12 cellular contexts compared by ENCODE assay signal in genomic region chrX:3518870-3519269, GRCh38.
A peak's percentile ranks its signal among the peaks of the same experiment; 100 is the strongest.
DNase-seq lines count a peak whose midpoint lies in the region; ATAC-seq and TF ChIP-seq lines count a peak whose summit lies in the region.
"Had no signal": no experiment of that assay in that cellular context is flagged by ENCODE, and none has a peak within 500 bp of the region (broad histone marks: within the 10 kb centered on the region; RNA-seq: fewer than 3 reads in every experiment).

No MANE protein-coding gene starts in this region.

- H3K23ac ChIP-seq in H9 (ENCODE audit: insufficient read length, low read depth, low read length) = no peak overlapping the region

- H3K14ac ChIP-seq in H9 (ENCODE audit: insufficient read depth, low read length) = no peak overlapping the region

- H3K23me2 ChIP-seq in H9 (ENCODE audit: insufficient read length, low read depth, low read length, poor library complexity, severe bottlenecking) = no peaks in the 10 kb centered on the region

- H3K79me1 ChIP-seq in H9 (ENCODE audit: insufficient read depth, low read depth, low read length, poor library complexity, severe bottlenecking) = no peaks in the 10 kb centered on the region

- H2BK120ac ChIP-seq in H9 (ENCODE audit: low read depth, low read length, poor library complexity, severe bottlenecking) = no peak overlapping the region

- no peaks in the 10 kb centered on the region for H3K9me3 Mint-ChIP-seq in H9
- H3K9me3 Mint-ChIP-seq: activated naive CD8-positive, alpha-beta T cell treated with anti-CD3 and anti-CD28 coated beads, Interleukin-2, amount 10 ng/mL, durations not matched to agents 7 days and 5 days; WTC11 had no signal

- H3K9ac ChIP-seq in H9 (ENCODE audit: extremely low read depth, insufficient read length, low read length) = no peak overlapping the region
- H3K9ac ChIP-seq in smooth muscle cell (ENCODE audit: low read depth) = peak overlapping the region; percentile 93

- no peak overlapping the region for H2AK5ac ChIP-seq in H9 (ENCODE audit: insufficient read length, low read length)

- no peak overlapping the region for H3K4me2 ChIP-seq in H9 (ENCODE audit: insufficient read depth, insufficient read length, low read length)
- H3K4me2 ChIP-seq in smooth muscle cell = peak overlapping the region; percentile 78

- H3F3A ChIP-seq in smooth muscle cell (ENCODE audit: low read depth) = peaks cover 10% of the 10 kb centered on the region

- no peaks in the 10 kb centered on the region; a peak in 1 of 4 replicates for H3K4me1 Mint-ChIP-seq in H9
- H3K4me1 Mint-ChIP-seq: activated naive CD8-positive, alpha-beta T cell treated with anti-CD3 and anti-CD28 coated beads, Interleukin-2, amount 10 ng/mL, durations not matched to agents 7 days and 5 days; WTC11 had no signal

- H4K20me1 ChIP-seq in H9 (ENCODE audit: control insufficient read depth, insufficient read depth, insufficient read length) (no peaks in the 10 kb centered on the region), smooth muscle cell (ENCODE audit: low read depth) (no peaks in the 10 kb centered on the region)

- H3K27ac Mint-ChIP-seq in H9 = no peak overlapping the region
- H3K27ac Mint-ChIP-seq: activated naive CD8-positive, alpha-beta T cell treated with anti-CD3 and anti-CD28 coated beads, Interleukin-2, amount 10 ng/mL, durations not matched to agents 7 days and 5 days; WTC11 had no signal

- H3K4ac ChIP-seq in H9 (ENCODE audit: low read depth, low read length) = no peak overlapping the region

- H3K4me1 ChIP-seq in H9 (ENCODE audit: insufficient read depth, low read length) (no peaks in the 10 kb centered on the region), smooth muscle cell (ENCODE audit: low read depth) (peaks cover 5% of the 10 kb centered on the region)
- no peaks in the 10 kb centered on the region for H3K4me1 ChIP-seq in effector memory CD4-positive, alpha-beta T cell (ENCODE audit: control insufficient read depth, insufficient read depth, low read length, poor library complexity, severe bottlenecking)

- H2BK15ac ChIP-seq in H9 (ENCODE audit: low read depth, low read length) = no peak overlapping the region

- no peak for TF ChIP-seq CTCF in H9 (conservative IDR thresholded peaks at IDR 0.05)
- no peak for TF ChIP-seq CTCF in smooth muscle cell (IDR thresholded peaks at IDR 0.05; ENCODE audit: borderline replicate concordance, insufficient read depth, poor library complexity, severe bottlenecking)
- TF ChIP-seq CTCF in GM13976 (IDR thresholded peaks at IDR 0.05; ENCODE audit: borderline replicate concordance, control extremely low read depth, extremely low read depth, insufficient read depth, missing control alignments) = no peak

- in situ Hi-C loops in GM13976 (cut with MboI; ENCODE audit: low sequenced_read_pairs, unreplicated experiment) = no loop called here

- no peak overlapping the region for H3K4me3 ChIP-seq in smooth muscle cell
- H3K4me3 ChIP-seq in effector memory CD4-positive, alpha-beta T cell (ENCODE audit: insufficient read depth, low read depth, low read length, poor library complexity, severe bottlenecking) = no peak overlapping the region
- H3K4me3 ChIP-seq: ovary had no signal

- peaks cover 1% of the 10 kb centered on the region; the same call in 1 of the 2 replicates for H3K27me3 Mint-ChIP-seq in H9 (ENCODE audit: low read depth)
- H3K27me3 Mint-ChIP-seq: activated naive CD8-positive, alpha-beta T cell treated with anti-CD3 and anti-CD28 coated beads, Interleukin-2, amount 10 ng/mL, durations not matched to agents 7 days and 5 days had no signal

- H4K5ac ChIP-seq in H9 (ENCODE audit: insufficient read length, low read depth, low read length) = no peak overlapping the region

- H3K27ac ChIP-seq in H9 (ENCODE audit: insufficient read length, low read depth, low read length) (no peak overlapping the region), smooth muscle cell (ENCODE audit: low read depth) (peak overlapping the region; percentile 99)
- H3K27ac ChIP-seq in effector memory CD4-positive, alpha-beta T cell (ENCODE audit: insufficient read depth, low read length, poor library complexity, severe bottlenecking) = no peak overlapping the region
- H3K27ac ChIP-seq: ovary had no signal

- H2BK5ac ChIP-seq in H9 (ENCODE audit: insufficient read length, low read length) = no peak overlapping the region

- ATAC-seq in Right ventricle myocardium superior (ENCODE audit: poor library complexity) = peak; percentile 61
- ATAC-seq: WTC11 had no signal

- peak; percentile 30 for DNase-seq in H9
- DNase-seq in SW480 (ENCODE audit: low spot score) = peak; percentile 93
- peak; percentile 40 for DNase-seq in Right ventricle myocardium superior
- peak; percentile 10 for DNase-seq in smooth muscle cell (lab: John Stamatoyannopoulos, UW; ENCODE audit: unreplicated experiment)
- DNase-seq in stimulated activated CD4-positive, alpha-beta T cell treated with anti-CD3 and anti-CD28 coated beads, Interleukin-2, amount 100 ng/mL, for 48 hours = no peak
- DNase-seq in activated naive CD4-positive, alpha-beta T cell (lab: John Stamatoyannopoulos, UW) = no peak
- no peak for DNase-seq in effector memory CD4-positive, alpha-beta T cell
- DNase-seq in GM13976 (ENCODE audit: low spot score) = no peak
- DNase-seq: activated naive CD8-positive, alpha-beta T cell treated with anti-CD3 and anti-CD28 coated beads, Interleukin-2, amount 10 ng/mL, durations not matched to agents 7 days and 5 days; NCI-H2081 had no signal

- H3K36me3 Mint-ChIP-seq in H9 (ENCODE audit: insufficient read depth in 1 of 3, low read depth in 3 of 3) = no peaks in the 10 kb centered on the region
- H3K36me3 Mint-ChIP-seq: activated naive CD8-positive, alpha-beta T cell treated with anti-CD3 and anti-CD28 coated beads, Interleukin-2, amount 10 ng/mL, durations not matched to agents 7 days and 5 days; WTC11 had no signal

- no peak overlapping the region for H2BK12ac ChIP-seq in H9 (ENCODE audit: insufficient read length, low read depth, low read length)

- H3K27me3 ChIP-seq in H9 (ENCODE audit: insufficient read depth, low read length) (no peaks in the 10 kb centered on the region), smooth muscle cell (ENCODE audit: low read depth) (no peaks in the 10 kb centered on the region)
- no peaks in the 10 kb centered on the region for H3K27me3 ChIP-seq in effector memory CD4-positive, alpha-beta T cell (replicated peaks; ENCODE audit: control insufficient read depth, insufficient read depth, low read length, poor library complexity, severe bottlenecking)
- H3K27me3 ChIP-seq: ovary had no signal

- intact Hi-C loops in Right ventricle myocardium superior (cut with DNase I) = no loop called here

- H3K9me3 ChIP-seq in H9 (ENCODE audit: control insufficient read depth, low read depth, low read length) (no peaks in the 10 kb centered on the region), smooth muscle cell (replicated peaks; ENCODE audit: low read depth) (no peaks in the 10 kb centered on the region)
- H3K9me3 ChIP-seq in effector memory CD4-positive, alpha-beta T cell (ENCODE audit: control insufficient read depth, low read length) = no peaks in the 10 kb centered on the region
- H3K9me3 ChIP-seq: ovary had no signal

- no peak overlapping the region for H3T11ph ChIP-seq in H9 (ENCODE audit: low read length)

- no peak overlapping the region for H4K8ac ChIP-seq in H9 (replicated peaks; ENCODE audit: insufficient read length, low read depth, low read length)

- H3K18ac ChIP-seq in H9 (ENCODE audit: insufficient read length, low read depth, low read length) = no peak overlapping the region

- H2AFZ ChIP-seq in H9 (ENCODE audit: low read length) = no peak overlapping the region
- peak overlapping the region; percentile 65 for H2AFZ ChIP-seq in smooth muscle cell (ENCODE audit: low read depth)

- no peak overlapping the region for H4K91ac ChIP-seq in H9 (ENCODE audit: insufficient read length, low read depth, low read length)

- no peak overlapping the region for H3K56ac ChIP-seq in H9 (ENCODE audit: insufficient read length, low read depth, low read length)

- H3K4me3 Mint-ChIP-seq in H9 = no peak overlapping the region
- H3K4me3 Mint-ChIP-seq: activated naive CD8-positive, alpha-beta T cell treated with anti-CD3 and anti-CD28 coated beads, Interleukin-2, amount 10 ng/mL, durations not matched to agents 7 days and 5 days; WTC11 had no signal

- WGBS in H9 (ENCODE audit: extremely low coverage, insufficient read length, low lambda C conversion rate) = no CpG with 5 or more reads among the region's 10 CpGs
- WGBS in smooth muscle cell (ENCODE audit: low lambda C conversion rate) = 29% methylated on average over 10 of the region's 10 CpGs

- H3K36me3 ChIP-seq in smooth muscle cell (ENCODE audit: low read depth) = no peaks in the 10 kb centered on the region
- H3K36me3 ChIP-seq in effector memory CD4-positive, alpha-beta T cell (ENCODE audit: control insufficient read depth, insufficient read depth, low read length) = no peaks in the 10 kb centered on the region
- H3K36me3 ChIP-seq: ovary had no signal

- H3K79me2 ChIP-seq in H9 (ENCODE audit: insufficient read depth, low read length) = no peaks in the 10 kb centered on the region
- H3K79me2 ChIP-seq in smooth muscle cell (ENCODE audit: low read depth) = no peaks in the 10 kb centered on the region

- no peak overlapping the region for H2BK20ac ChIP-seq in H9 (ENCODE audit: low read depth, low read length, poor library complexity, severe bottlenecking)

Comparison
In these comparisons a context has a peak if more than half of its experiments do, and no peak if none do; other contexts are left out.
1. DNase-seq: peak in H9 (single experiment), SW480 (single experiment), Right ventricle myocardium superior (single experiment) and smooth muscle cell (single experiment); none in stimulated activated CD4-positive, alpha-beta T cell treated with anti-CD3 and anti-CD28 coated beads, Interleukin-2, amount 100 ng/mL, for 48 hours (0 of 2), activated naive CD4-positive, alpha-beta T cell (0 of 4), effector memory CD4-positive, alpha-beta T cell (0 of 3) and GM13976 (single experiment).